In the genomic region with DNA sequence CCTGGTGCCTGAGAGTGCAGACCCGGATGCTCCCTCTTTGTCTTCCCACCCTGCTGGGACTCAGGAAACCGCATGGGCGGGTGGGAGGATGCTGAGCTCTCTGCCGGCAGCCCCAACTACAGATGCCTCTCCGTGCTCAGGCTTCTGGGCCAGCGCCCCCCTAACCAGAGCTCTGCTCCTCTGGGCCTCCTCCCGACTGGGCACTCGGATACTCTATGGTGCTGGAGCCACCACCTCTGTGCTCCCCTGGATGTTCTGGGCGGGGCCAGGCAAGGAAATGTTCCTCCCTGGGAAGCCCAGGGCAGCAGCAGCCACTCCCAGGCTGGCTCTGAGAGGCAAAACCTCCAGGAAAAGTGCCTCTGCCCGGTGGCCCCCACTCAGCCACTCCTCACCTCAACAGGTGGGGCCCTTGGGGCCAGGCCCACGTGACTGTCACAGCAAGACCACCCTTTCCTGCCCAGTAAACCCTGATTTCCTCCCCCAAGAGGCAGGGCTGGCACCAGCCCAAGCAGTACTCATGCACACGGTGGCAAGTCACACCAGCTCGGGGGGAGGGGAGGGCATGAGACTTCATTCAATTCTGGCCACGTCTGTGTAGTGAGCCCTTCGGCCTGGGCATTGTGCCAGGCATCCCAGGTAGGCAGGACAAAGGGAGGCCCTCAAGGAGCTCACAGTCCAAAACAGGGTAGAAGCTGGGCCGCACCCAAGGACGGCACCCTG, we compare ENCODE assay signal across 1 cellular context.
TF ChIP-seq lines count a peak whose summit lies in the region.

No MANE protein-coding gene starts in this region.

TF ChIP-seq in HepG2, 621 proteins besides CTCF, POLR2A, EP300 and RAD21 (continued from another document):
- TF ChIP-seq, protein P1, sequence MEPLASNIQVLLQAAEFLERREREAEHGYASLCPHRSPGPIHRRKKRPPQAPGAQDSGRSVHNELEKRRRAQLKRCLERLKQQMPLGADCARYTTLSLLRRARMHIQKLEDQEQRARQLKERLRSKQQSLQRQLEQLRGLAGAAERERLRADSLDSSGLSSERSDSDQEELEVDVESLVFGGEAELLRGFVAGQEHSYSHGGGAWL (CRISPR knock-in tag; IDR thresholded peaks at IDR 0.05): no peak
- TF ChIP-seq ZNF17 (CRISPR knock-in tag; IDR thresholded peaks at IDR 0.05) (no peak), ZMYM4 (CRISPR knock-in tag; IDR thresholded peaks at IDR 0.05) (no peak), ZNF205 (CRISPR knock-in tag; IDR thresholded peaks at IDR 0.05) (no peak), ISL2 (CRISPR knock-in tag; IDR thresholded peaks at IDR 0.05) (no peak), PHF21A (CRISPR knock-in tag; IDR thresholded peaks at IDR 0.05) (no peak), ZNF570 (CRISPR knock-in tag; IDR thresholded peaks at IDR 0.05; ENCODE audit: borderline replicate concordance) (no peak), GABPB1 (CRISPR knock-in tag; IDR thresholded peaks at IDR 0.05) (no peak), MAFG (CRISPR knock-in tag; IDR thresholded peaks at IDR 0.05) (no peak)
- TF ChIP-seq, protein P2, sequence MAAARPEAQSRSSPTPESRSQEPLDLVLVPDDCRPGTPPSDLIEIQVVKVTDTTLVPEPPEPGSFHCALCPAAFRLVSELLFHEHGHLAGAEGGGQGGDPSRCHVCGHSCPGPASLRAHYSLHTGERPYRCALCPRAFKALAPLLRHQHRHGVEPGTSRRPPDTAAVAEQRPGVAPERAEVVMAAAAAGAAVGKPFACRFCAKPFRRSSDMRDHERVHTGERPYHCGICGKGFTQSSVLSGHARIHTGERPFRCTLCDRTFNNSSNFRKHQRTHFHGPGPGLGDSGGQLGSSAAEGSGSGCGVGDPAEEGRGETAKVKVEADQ (CRISPR knock-in tag; IDR thresholded peaks at IDR 0.05; ENCODE audit: borderline replicate concordance): no peak
- TF ChIP-seq, protein P3, sequence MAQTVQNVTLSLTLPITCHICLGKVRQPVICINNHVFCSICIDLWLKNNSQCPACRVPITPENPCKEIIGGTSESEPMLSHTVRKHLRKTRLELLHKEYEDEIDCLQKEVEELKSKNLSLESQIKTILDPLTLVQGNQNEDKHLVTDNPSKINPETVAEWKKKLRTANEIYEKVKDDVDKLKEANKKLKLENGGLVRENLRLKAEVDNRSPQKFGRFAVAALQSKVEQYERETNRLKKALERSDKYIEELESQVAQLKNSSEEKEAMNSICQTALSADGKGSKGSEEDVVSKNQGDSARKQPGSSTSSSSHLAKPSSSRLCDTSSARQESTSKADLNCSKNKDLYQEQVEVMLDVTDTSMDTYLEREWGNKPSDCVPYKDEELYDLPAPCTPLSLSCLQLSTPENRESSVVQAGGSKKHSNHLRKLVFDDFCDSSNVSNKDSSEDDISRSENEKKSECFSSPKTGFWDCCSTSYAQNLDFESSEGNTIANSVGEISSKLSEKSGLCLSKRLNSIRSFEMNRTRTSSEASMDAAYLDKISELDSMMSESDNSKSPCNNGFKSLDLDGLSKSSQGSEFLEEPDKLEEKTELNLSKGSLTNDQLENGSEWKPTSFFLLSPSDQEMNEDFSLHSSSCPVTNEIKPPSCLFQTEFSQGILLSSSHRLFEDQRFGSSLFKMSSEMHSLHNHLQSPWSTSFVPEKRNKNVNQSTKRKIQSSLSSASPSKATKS (CRISPR knock-in tag; IDR thresholded peaks at IDR 0.05): no peak
